Comparison of ENCODE assay signal across 21 cellular contexts in the genomic region with DNA sequence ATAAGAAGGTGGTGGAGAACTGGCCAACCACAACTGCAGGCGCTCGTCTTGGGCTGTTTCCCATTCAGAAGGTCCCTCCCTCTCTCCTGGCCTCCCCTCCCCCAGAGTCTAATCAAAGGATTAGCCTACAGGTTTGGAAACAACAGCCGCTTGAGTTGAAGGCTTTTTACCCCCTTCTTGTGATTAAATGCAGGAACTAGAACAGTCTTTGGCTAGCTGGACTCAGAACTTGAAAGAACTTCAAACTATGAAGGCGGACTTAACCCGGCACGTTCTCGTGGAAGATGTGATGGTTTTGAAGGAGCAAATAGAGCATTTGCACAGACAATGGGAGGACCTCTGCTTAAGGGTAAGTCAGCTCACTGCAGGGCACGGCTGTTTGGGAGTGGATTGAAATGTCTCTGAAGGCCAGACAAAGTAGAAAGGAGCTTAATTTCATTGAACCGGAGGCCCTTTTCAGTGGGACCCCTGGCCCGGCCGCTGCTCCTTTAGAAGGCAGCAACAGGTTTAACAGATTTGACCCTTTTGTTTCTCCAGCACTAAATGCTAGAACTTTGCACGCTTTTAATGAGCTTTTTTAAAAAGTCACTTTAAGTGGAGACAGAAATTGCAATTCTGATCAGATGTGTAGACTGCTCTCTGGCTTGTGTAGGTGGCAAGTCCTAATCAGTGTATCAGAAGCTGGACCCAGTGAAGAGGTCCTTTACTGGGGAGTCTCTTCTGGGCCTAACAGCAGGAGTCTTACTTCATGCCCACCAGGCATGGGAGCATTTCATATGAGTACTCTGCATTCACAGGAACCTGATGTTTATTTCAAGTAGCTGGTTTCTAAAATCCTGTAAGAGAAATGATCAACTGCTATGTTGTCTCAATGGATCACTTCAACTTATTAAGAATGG.
DNase-seq lines count a peak whose midpoint lies in the region; ATAC-seq and TF ChIP-seq lines count a peak whose summit lies in the region.
"Had no signal": no experiment of that assay in that cellular context is flagged by ENCODE, and none has a peak within 500 bp of the region (broad histone marks: within the 10 kb centered on the region; RNA-seq: fewer than 3 reads in every experiment).

No MANE protein-coding gene starts in this region.

- TF ChIP-seq POLR2A in testis (IDR thresholded peaks at IDR 0.05): no peak

- WGBS in testis, 2 donors: 59 to 81% methylated on average over 12 of the region's 12 CpGs

- no peaks in the 10 kb centered on the region for H3K27me3 ChIP-seq in testis
- H3K27me3 ChIP-seq: dorsolateral prefrontal cortex, uterus had no signal

- H3K9me3 ChIP-seq in testis: no peaks in the 10 kb centered on the region
- H3K9me3 ChIP-seq: uterus had no signal

- no peaks in the 10 kb centered on the region for H3K9me3 Mint-ChIP-seq in activated naive CD4-positive, alpha-beta T cell treated with anti-CD3 and anti-CD28 coated beads, Interleukin-2, amount 50 U/mL, for 24 hours
- peaks cover 6 to 24% (median 8%) of the 10 kb centered on the region in 5 experiments for H3K9me3 Mint-ChIP-seq in brain
- H3K9me3 Mint-ChIP-seq: activated CD4-positive, alpha-beta T cell treated with anti-CD3 and anti-CD28 coated beads, Interleukin-2, amount 10 ng/mL, durations not matched to agents 7 days and 5 days; activated T-helper 2 cell treated with anti-CD3 and anti-CD28 coated beads, Interferon-gamma antibody, Interleukin-2, Interleukin-4, amounts not matched to agents 10 μg/mL and 5 μg/mL and 100 μg/mL, durations not matched to agents 14 hours and 24 hours and 36 hours; memory B cell had no signal

- no peaks in the 10 kb centered on the region for H3K27me3 Mint-ChIP-seq in activated naive CD4-positive, alpha-beta T cell treated with anti-CD3 and anti-CD28 coated beads, Interleukin-2, amount 50 U/mL, for 24 hours
- H3K27me3 Mint-ChIP-seq in brain: no peaks in the 10 kb centered on the region
- H3K27me3 Mint-ChIP-seq: activated CD4-positive, alpha-beta T cell treated with anti-CD3 and anti-CD28 coated beads, Interleukin-2, amount 10 ng/mL, durations not matched to agents 7 days and 5 days; B cell; memory B cell had no signal

- in situ Hi-C loops in GM13977 (cut with MboI; ENCODE audit: low pct_unique_long_range_greater_than_20kb, low sequenced_read_pairs, unreplicated experiment): no loop called here

- ATAC-seq in GM18517 (IDR thresholded peaks at IDR 0.05; ENCODE audit: unreplicated experiment): no peak
- ATAC-seq: esophagus mucosa, HCT116 had no signal

- no peak for TF ChIP-seq CTCF in brain (conservative IDR thresholded peaks at IDR 0.05)
- no peak for TF ChIP-seq CTCF in testis (IDR thresholded peaks at IDR 0.05)
- no peak for TF ChIP-seq CTCF in GM13977 (IDR thresholded peaks at IDR 0.05; ENCODE audit: extremely low read depth, insufficient read depth, missing control alignments)

- no peak overlapping the region for H3K4me3 ChIP-seq in testis
- H3K4me3 ChIP-seq: dorsolateral prefrontal cortex had no signal

- H3K36me3 ChIP-seq in testis (ENCODE audit: low read depth, missing control alignments): no peaks in the 10 kb centered on the region
- H3K36me3 ChIP-seq: uterus had no signal

- H3K36me3 Mint-ChIP-seq in activated naive CD4-positive, alpha-beta T cell treated with anti-CD3 and anti-CD28 coated beads, Interleukin-2, amount 50 U/mL, for 24 hours: peaks cover 25% of the 10 kb centered on the region
- H3K36me3 Mint-ChIP-seq in brain: peaks cover 79% of the 10 kb centered on the region

- no peak overlapping the region for H3K27ac ChIP-seq in testis
- H3K27ac ChIP-seq: dorsolateral prefrontal cortex, KMS-11, uterus had no signal

- no peak for DNase-seq in activated naive CD4-positive, alpha-beta T cell treated with Interleukin-2 at 50 U/mL for 16 hours
- DNase-seq in iPS-NIHi7 (ENCODE audit: extremely low spot score) (peak; percentile 62), testis (peak; percentile 58), anterior cingulate cortex (lab: John Stamatoyannopoulos, UW) (no peak), GM13977 (ENCODE audit: low spot score) (no peak)
- DNase-seq: 8988T; activated CD4-positive, alpha-beta T cell treated with anti-CD3 and anti-CD28 coated beads, Interleukin-2, amount 10 ng/mL, durations not matched to agents 7 days and 5 days; dorsolateral prefrontal cortex; EL; NCI-H2081 treated with DMSO at 0.1 percent for 48 hours; NCI-H510A treated with DMSO at 0.1 percent for 48 hours; uterus had no signal

- H3K4me1 ChIP-seq in testis: peaks cover 5% of the 10 kb centered on the region
- H3K4me1 ChIP-seq: uterus had no signal

- peaks cover 3% of the 10 kb centered on the region for H3K4me1 Mint-ChIP-seq in activated naive CD4-positive, alpha-beta T cell treated with anti-CD3 and anti-CD28 coated beads, Interleukin-2, amount 50 U/mL, for 24 hours
- peaks cover 16% of the 10 kb centered on the region for H3K4me1 Mint-ChIP-seq in brain

- no peak overlapping the region for H3K4me3 Mint-ChIP-seq in activated naive CD4-positive, alpha-beta T cell treated with anti-CD3 and anti-CD28 coated beads, Interleukin-2, amount 50 U/mL, for 24 hours
- H3K4me3 Mint-ChIP-seq in brain: peak overlapping the region in 4 of 5 experiments; percentile 33 to 76 (median 40)
- H3K4me3 Mint-ChIP-seq: activated CD4-positive, alpha-beta T cell treated with anti-CD3 and anti-CD28 coated beads, Interleukin-2, amount 10 ng/mL, durations not matched to agents 7 days and 5 days; B cell; memory B cell had no signal

- peak overlapping the region; percentile 7 for H3K27ac Mint-ChIP-seq in activated naive CD4-positive, alpha-beta T cell treated with anti-CD3 and anti-CD28 coated beads, Interleukin-2, amount 50 U/mL, for 24 hours
- H3K27ac Mint-ChIP-seq in brain: peak overlapping the region; percentile 22 to 71 (median 41)
- H3K27ac Mint-ChIP-seq: activated CD4-positive, alpha-beta T cell treated with anti-CD3 and anti-CD28 coated beads, Interleukin-2, amount 10 ng/mL, durations not matched to agents 7 days and 5 days; activated T-helper 2 cell treated with anti-CD3 and anti-CD28 coated beads, Interferon-gamma antibody, Interleukin-2, Interleukin-4, amounts not matched to agents 10 μg/mL and 5 μg/mL and 100 μg/mL, durations not matched to agents 14 hours and 24 hours and 36 hours; B cell; memory B cell had no signal

- intact Hi-C loops in testis (cut with DNase I; ENCODE audit: low total_unique reads): no loop called here

Comparison
In these comparisons a context has a peak if more than half of its experiments do, and no peak if none do; other contexts are left out.
1. DNase-seq: peak in iPS-NIHi7 (single experiment) and testis (single experiment); none in activated naive CD4-positive, alpha-beta T cell treated with Interleukin-2 at 50 U/mL for 16 hours (single experiment), anterior cingulate cortex (0 of 58) and GM13977 (single experiment).